ENCODE assay signal across 18 cellular contexts in the genomic region with DNA sequence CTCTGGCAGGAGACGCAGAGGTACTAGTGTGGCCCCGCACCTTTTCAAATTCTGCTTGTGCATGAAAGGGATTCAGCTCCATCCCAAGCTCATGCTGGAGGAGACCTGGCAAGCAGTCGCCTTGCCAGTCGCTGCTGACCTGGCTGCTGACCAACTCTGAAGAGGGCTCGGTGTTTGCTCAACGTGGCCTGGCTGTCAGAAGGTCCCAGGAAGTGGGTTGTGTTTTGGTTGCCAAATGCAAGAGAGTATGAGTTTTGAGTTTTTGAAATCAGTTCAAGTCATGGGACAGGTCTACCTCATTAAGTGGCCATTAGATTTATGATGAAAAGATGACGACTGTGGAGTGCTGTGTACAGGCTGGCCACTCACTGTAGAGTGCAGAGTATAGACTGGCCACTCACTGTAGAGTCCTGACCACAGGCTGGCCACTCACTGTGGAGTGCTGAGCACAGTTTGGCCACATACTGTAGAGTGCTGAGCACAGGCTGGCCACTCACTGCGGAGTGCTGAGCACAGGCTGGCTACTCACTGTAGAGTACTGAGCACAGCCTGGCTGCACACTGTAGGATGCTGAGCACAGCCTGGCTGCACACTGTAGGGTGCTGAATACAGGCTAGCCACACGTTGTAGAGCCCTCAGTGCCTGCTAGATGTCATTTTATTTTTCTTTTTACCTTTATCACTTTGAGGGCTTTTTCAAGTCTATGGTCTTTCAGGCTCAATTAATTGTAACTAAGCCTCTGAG.
DNase-seq lines count a peak whose midpoint lies in the region; ATAC-seq and TF ChIP-seq lines count a peak whose summit lies in the region.
"Had no signal": no experiment of that assay in that cellular context is flagged by ENCODE, and none has a peak within 500 bp of the region (broad histone marks: within the 10 kb centered on the region; RNA-seq: fewer than 3 reads in every experiment).

No MANE protein-coding gene starts in this region.

- H3K4me1 ChIP-seq in lung (ENCODE audit: control insufficient read depth in 2 of 2, insufficient read depth in 2 of 2, low read length in 2 of 2) = peaks cover 0 to under 1% of the 10 kb centered on the region in 2 donors
- H3K4me1 ChIP-seq in stomach = peaks cover 0 to 6% (median 2%) of the 10 kb centered on the region in 4 donors
- no peaks in the 10 kb centered on the region for H3K4me1 ChIP-seq in breast epithelium
- H3K4me1 ChIP-seq: SJCRH30, testis had no signal

- H3K9me3 ChIP-seq in lung (ENCODE audit: control insufficient read depth in 2 of 2, insufficient read depth in 1 of 2, low read length in 1 of 2) (peaks cover 2% of the 10 kb centered on the region in 2 donors), stomach (no peaks in the 10 kb centered on the region), breast epithelium (peaks cover 6 to 12% of the 10 kb centered on the region in 2 donors)
- H3K9me3 ChIP-seq: BLaER1 treated with 17β-estradiol and CSF1 and Interleukin-3, amounts not matched to agents 10 nM and 100 nM; SJCRH30; testis had no signal

- TF ChIP-seq EP300 in stomach (IDR thresholded peaks at IDR 0.05) = no peak

- H3K36me3 ChIP-seq in lung (ENCODE audit: control insufficient read depth in 2 of 2, insufficient read depth in 2 of 2, low read length in 2 of 2) = no peaks in the 10 kb centered on the region
- H3K36me3 ChIP-seq in stomach = no peaks in the 10 kb centered on the region
- H3K36me3 ChIP-seq in breast epithelium = no peaks in the 10 kb centered on the region
- H3K36me3 ChIP-seq: BLaER1 treated with 17β-estradiol and CSF1 and Interleukin-3, amounts not matched to agents 10 nM and 100 nM; SJCRH30 had no signal

- ATAC-seq in lung (ENCODE audit: insufficient read depth, low FRiP score) = no peak
- no peak for ATAC-seq in HG02642 (IDR thresholded peaks at IDR 0.05; ENCODE audit: poor library complexity, unreplicated experiment)
- no peak for ATAC-seq in GM19328 (IDR thresholded peaks at IDR 0.05; ENCODE audit: unreplicated experiment)

- WGBS in lung, 2 donors = 50 to 62% methylated on average over 9 of the region's 9 CpGs
- 42 to 64% (median 46%) methylated on average over 8 to 9 of the region's 9 CpGs for WGBS in stomach, 5 donors

- TF ChIP-seq POLR2A in stomach (IDR thresholded peaks at IDR 0.05) (no peak), breast epithelium (IDR thresholded peaks at IDR 0.05) (no peak)

- no peak overlapping the region for H3K4me3 ChIP-seq in lung
- no peak overlapping the region for H3K4me3 ChIP-seq in stomach
- H3K4me3 ChIP-seq in breast epithelium = no peak overlapping the region
- H3K4me3 ChIP-seq: BLaER1 treated with 17β-estradiol and CSF1 and Interleukin-3, amounts not matched to agents 10 nM and 100 nM; SJCRH30; testis had no signal

- peak; percentile 15 for DNase-seq in NCI-H1105 treated with DMSO at 0.1 percent for 48 hours (lab: John Stamatoyannopoulos, UW)
- peak; percentile 46 to 58 for DNase-seq in SHP77 (lab: John Stamatoyannopoulos, UW)
- DNase-seq in lung (ENCODE audit: low spot score) = peak; percentile 72
- DNase-seq in stomach = peak; percentile 36
- no peak for DNase-seq in breast epithelium (ENCODE audit: low spot score in 2 of 2)
- no peak for DNase-seq in HuH-7.5 (ENCODE audit: low spot score)
- DNase-seq: activated CD4-positive, alpha-beta T cell treated with anti-CD3 and anti-CD28 coated beads for 1 hour; left cardiac atrium; NCI-H1436; NCI-H226; SJCRH30; small intestine; stimulated activated CD4-positive, alpha-beta T cell treated with anti-CD3 and anti-CD28 coated beads, Interleukin-4, amount 100 ng/mL, for 24 hours; testis had no signal

- TF ChIP-seq CTCF in lung (IDR thresholded peaks at IDR 0.05; ENCODE audit: control extremely low read depth, extremely low read depth) = no peak
- no peak for TF ChIP-seq CTCF in stomach (IDR thresholded peaks at IDR 0.05)
- no peak for TF ChIP-seq CTCF in breast epithelium (IDR thresholded peaks at IDR 0.05)

- H3K27ac ChIP-seq in lung (ENCODE audit: low read depth in 1 of 2, low read length in 1 of 2) (no peak overlapping the region), stomach (no peak overlapping the region), breast epithelium (no peak overlapping the region)
- H3K27ac ChIP-seq: BLaER1 treated with 17β-estradiol and CSF1 and Interleukin-3, amounts not matched to agents 10 nM and 100 nM; epithelial cell of prostate; SJCRH30; testis had no signal

- no peaks in the 10 kb centered on the region for H3K27me3 ChIP-seq in lung (ENCODE audit: control insufficient read depth, insufficient read depth)
- H3K27me3 ChIP-seq in stomach = no peaks in the 10 kb centered on the region
- H3K27me3 ChIP-seq in breast epithelium = no peaks in the 10 kb centered on the region
- H3K27me3 ChIP-seq: BLaER1 treated with 17β-estradiol and CSF1 and Interleukin-3, amounts not matched to agents 10 nM and 100 nM; testis had no signal

- intact Hi-C loops in stomach (cut with DNase I; ENCODE audit: low total_unique reads) (no loop called here), breast epithelium (cut with DNase I; ENCODE audit: low total_unique reads) (loop anchor here (5.0 kb wide), 1 partner anchor 748 kb away; no protein-coding TSS in a partner anchor)

Comparison
In these comparisons a context has a peak if more than half of its experiments do, and no peak if none do; other contexts are left out.
1. DNase-seq: peak in NCI-H1105 treated with DMSO at 0.1 percent for 48 hours (single experiment), SHP77 (2 of 2), lung (single experiment) and stomach (single experiment); none in breast epithelium (0 of 2) and HuH-7.5 (single experiment).